ENCODE assay signal across 8 cellular contexts in the genomic region with DNA sequence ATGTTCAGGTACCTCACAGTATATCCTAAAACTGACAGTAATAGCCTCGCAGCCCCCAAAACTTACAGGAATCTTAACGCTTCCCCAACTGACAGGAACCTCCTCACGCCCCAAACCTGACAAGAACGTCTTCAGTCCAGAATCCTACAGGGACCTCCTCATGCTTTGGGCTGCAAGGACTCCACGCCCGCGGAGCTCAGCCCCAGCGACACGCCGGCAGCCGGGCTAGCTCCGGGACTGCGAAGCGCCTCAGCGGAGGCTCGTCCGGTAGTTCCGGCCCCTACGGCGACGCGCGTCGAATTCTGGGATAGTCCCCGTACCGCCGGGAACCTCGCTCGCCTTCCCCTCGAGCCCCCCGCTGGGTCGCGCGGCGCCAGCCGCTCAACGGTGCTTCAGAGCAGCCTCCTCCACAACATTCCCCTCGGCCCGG. TPM values are rescaled to one million over a fixed set of nuclear protein-coding genes. Genes with fewer than 3 reads are reported as not detected.
A peak's percentile ranks its signal among the peaks of the same experiment; 100 is the strongest.
DNase-seq lines count a peak whose midpoint lies in the region; ATAC-seq, FAIRE-seq and TF ChIP-seq lines count a peak whose summit lies in the region.

No MANE protein-coding gene starts in this region.

- peaks cover 13% of the 10 kb centered on the region for H3K79me2 ChIP-seq in K562 (ENCODE audit: control insufficient read depth, insufficient read depth, low read length)

- H4K20me1 ChIP-seq in K562 (replicated peaks; ENCODE audit: control insufficient read depth, insufficient read depth, low read length): no peaks in the 10 kb centered on the region

- peak overlapping the region; percentile 97 for H3K9ac ChIP-seq in K562 (ENCODE audit: insufficient read depth in 1 of 2, low read depth in 2 of 2, low read length in 2 of 2)

- WGBS in K562 (ENCODE audit: insufficient coverage, low coverage, missing lambda C conversion rate): 0% methylated on average over 27 of the region's 39 CpGs
- WGBS in spleen, 5 donors: 0 to 63% (median 6%) methylated on average over 3 to 39 of the region's 39 CpGs

- H3K27ac ChIP-seq in K562 (ENCODE audit: extremely low read depth, low read depth, low read length) (peak overlapping the region; percentile 93), spleen (peak overlapping the region; percentile 84 to 98 (median 95))

- TF ChIP-seq EP300 in K562 (IDR thresholded peaks at IDR 0.05; ENCODE audit: low read length): no peak

- H3K4me2 ChIP-seq in K562 (ENCODE audit: insufficient read depth, low read length): peak overlapping the region; percentile 94

- H3K4me3 ChIP-seq in AG04449 (ENCODE audit: low read depth, low read length) (peak overlapping the region; percentile 69), K562 (peak overlapping the region; percentile 81), spleen (peak overlapping the region; percentile 52 to 76 (median 56))

- H3K36me3 ChIP-seq in K562 (ENCODE audit: control insufficient read depth, insufficient read depth, low read length) (peaks cover 22% of the 10 kb centered on the region; the same call in 1 of the 3 replicates), spleen (peaks cover 0 to 33% (median 12%) of the 10 kb centered on the region in 6 donors)

- ATAC-seq in GM18498 (IDR thresholded peaks at IDR 0.05; ENCODE audit: unreplicated experiment) (peak; percentile 22), HG02970 (IDR thresholded peaks at IDR 0.05; ENCODE audit: low FRiP score, unreplicated experiment) (peak; percentile 32), K562 (peak; percentile 56), GM18858 (IDR thresholded peaks at IDR 0.05; ENCODE audit: unreplicated experiment) (no peak)

- H3K4me1 ChIP-seq in K562 (replicated peaks in 1 of 2; ENCODE audit: control insufficient read depth in 2 of 2, insufficient read depth in 2 of 2, low read length in 2 of 2) (peaks cover 0 to 10% of the 10 kb centered on the region in 2 experiments; a peak in 3 of 5 replicates), spleen (peaks cover 0 to 23% (median 9%) of the 10 kb centered on the region in 6 donors)

- no peaks in the 10 kb centered on the region for H3K27me3 ChIP-seq in K562 (ENCODE audit: control insufficient read depth in 2 of 2, insufficient read depth in 2 of 2, low read length in 2 of 2)
- H3K27me3 ChIP-seq in spleen (replicated peaks in 1 of 7): no peaks in the 10 kb centered on the region

- TF ChIP-seq POLR2A in K562 (conservative IDR thresholded peaks at IDR 0.05) (no peak), spleen (IDR thresholded peaks at IDR 0.05) (no peak)

- POLR2A ChIA-PET in AG04449 (lab: Yijun Ruan, JAX) (interaction anchor here (1.2 to 1.5 kb wide), 2 partner anchors 29 to 34 kb away, joined by 3 read pairs; no protein-coding TSS in a partner anchor), K562 (lab: Yijun Ruan, JAX) (interaction anchor here (0.7 to 1.3 kb wide), 3 partner anchors 12 to 753 kb away, joined by 3 to 5 read pairs (median 3); no protein-coding TSS in a partner anchor)

- no peak for TF ChIP-seq RAD21 in K562 (CRISPR knock-in tag; conservative IDR thresholded peaks at IDR 0.05 in 1 of 2, IDR thresholded peaks at IDR 0.05 in 1 of 2)

- peak overlapping the region; percentile 96 for H2AFZ ChIP-seq in K562 (ENCODE audit: low read depth, low read length)

- no peak for DNase-seq in AG04449 (ENCODE audit: low read depth, low spot score)
- peak; percentile 40 for DNase-seq in RPMI8226
- peak; percentile 33 to 54 (median 47) for DNase-seq in K562 (ENCODE audit: extremely low read depth in 1 of 4, low spot score in 3 of 4)
- peak; percentile 36 for DNase-seq in iPS-NIHi11 (ENCODE audit: low spot score)
- peak; percentile 91 for DNase-seq in spleen

- TF ChIP-seq CTCF in AG04449 (IDR thresholded peaks at IDR 0.05; ENCODE audit: insufficient read depth, low read length, missing control alignments) (no peak), K562 (IDR thresholded peaks at IDR 0.05 in 2 of 3, conservative IDR thresholded peaks at IDR 0.05 in 1 of 3; ENCODE audit: insufficient read depth in 2 of 3, low read depth in 1 of 3, low read length in 3 of 3) (no peak), spleen (IDR thresholded peaks at IDR 0.05 in 8 of 11, conservative IDR thresholded peaks at IDR 0.05 in 3 of 11) (no peak)

- intact Hi-C loops in K562 (cut with micrococcal nuclease) (loop anchor here (10.0 kb wide), 2 partner anchors 359 to 591 kb away; partner anchors contain the start of gene HUWE1), spleen (cut with DNase I; ENCODE audit: low total_unique reads) (loop anchor here (10.0 kb wide), 2 partner anchors 141 to 491 kb away; partner anchors contain the start of genes FAM120C and GNL3L)

- no peak for FAIRE-seq in K562 (lab: Jason Lieb, UNC)

- no peaks in the 10 kb centered on the region for H3K9me3 ChIP-seq in K562 (replicated peaks; ENCODE audit: control insufficient read depth, insufficient read depth, low read depth, low read length)
- H3K9me3 ChIP-seq in spleen: no peaks in the 10 kb centered on the region

- in situ Hi-C loops in K562 (cut with MboI): no loop called here

- BruUV-seq in K562 (replicated peaks; lab: Mats Ljungman, UMichigan): no TSS peak

- CTCF ChIA-PET in AG04449 (lab: Yijun Ruan, JAX) (interaction anchor here (0.8 to 1.6 kb wide), 4 partner anchors 11 to 396 kb away, joined by 3 to 4 read pairs (median 4); partner anchors contain the start of gene TSR2), K562 (lab: Yijun Ruan, JAX; ENCODE audit: low intra/inter-chr PET ratio) (no interaction called here)

- no peaks in the 10 kb centered on the region for H3K9me1 ChIP-seq in K562 (ENCODE audit: control insufficient read depth, insufficient read depth, low read length)

TF ChIP-seq in K562, 482 proteins besides CTCF, POLR2A, EP300 and RAD21 (continues in another document):
- TF ChIP-seq KDM5B (IDR thresholded peaks at IDR 0.05; ENCODE audit: insufficient replicate concordance, low read depth, low read length) (peak; percentile 33), ZNF644 (tag; IDR thresholded peaks at IDR 0.05; ENCODE audit: low read depth) (0 out of 2 replicates have a peak, but pooled peaks have one; percentile 19), SNAPC5 (CRISPR knock-in tag; IDR thresholded peaks at IDR 0.05) (no peak), SAP30 (IDR thresholded peaks at IDR 0.05; ENCODE audit: borderline replicate concordance, insufficient read depth, low read depth, low read length, poor library complexity, severe bottlenecking) (peak; percentile 54), ZNF232 (CRISPR knock-in tag; IDR thresholded peaks at IDR 0.05) (0 out of 2 replicates have a peak, but pooled peaks have one; percentile 81), RBBP5 (IDR thresholded peaks at IDR 0.05; ENCODE audit: borderline replicate concordance, insufficient read depth, low read length, poor library complexity, severe bottlenecking) (peak; percentile 52), HDAC1 (IDR thresholded peaks at IDR 0.05) (0 out of 4 replicates have a peak, but pooled peaks of 1 of the 2 experiments have one; percentile 52), TAF1 (IDR thresholded peaks at IDR 0.05; ENCODE audit: control insufficient read depth, extremely low read depth, insufficient read depth, low read length, severe bottlenecking) (peak; percentile 9), ZZZ3 (IDR thresholded peaks at IDR 0.05) (no peak), CHD1 (IDR thresholded peaks at IDR 0.05; ENCODE audit: low read length) (peak; percentile 95)
- TF ChIP-seq, protein P1, sequence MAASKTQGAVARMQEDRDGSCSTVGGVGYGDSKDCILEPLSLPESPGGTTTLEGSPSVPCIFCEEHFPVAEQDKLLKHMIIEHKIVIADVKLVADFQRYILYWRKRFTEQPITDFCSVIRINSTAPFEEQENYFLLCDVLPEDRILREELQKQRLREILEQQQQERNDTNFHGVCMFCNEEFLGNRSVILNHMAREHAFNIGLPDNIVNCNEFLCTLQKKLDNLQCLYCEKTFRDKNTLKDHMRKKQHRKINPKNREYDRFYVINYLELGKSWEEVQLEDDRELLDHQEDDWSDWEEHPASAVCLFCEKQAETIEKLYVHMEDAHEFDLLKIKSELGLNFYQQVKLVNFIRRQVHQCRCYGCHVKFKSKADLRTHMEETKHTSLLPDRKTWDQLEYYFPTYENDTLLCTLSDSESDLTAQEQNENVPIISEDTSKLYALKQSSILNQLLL (CRISPR knock-in tag; IDR thresholded peaks at IDR 0.05; ENCODE audit: borderline replicate concordance): no peak
- TF ChIP-seq, protein P2, sequence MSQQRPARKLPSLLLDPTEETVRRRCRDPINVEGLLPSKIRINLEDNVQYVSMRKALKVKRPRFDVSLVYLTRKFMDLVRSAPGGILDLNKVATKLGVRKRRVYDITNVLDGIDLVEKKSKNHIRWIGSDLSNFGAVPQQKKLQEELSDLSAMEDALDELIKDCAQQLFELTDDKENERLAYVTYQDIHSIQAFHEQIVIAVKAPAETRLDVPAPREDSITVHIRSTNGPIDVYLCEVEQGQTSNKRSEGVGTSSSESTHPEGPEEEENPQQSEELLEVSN (IDR thresholded peaks at IDR 0.05; ENCODE audit: borderline replicate concordance in 1 of 2, extremely low read depth in 1 of 2, insufficient read depth in 1 of 2, insufficient read length in 1 of 2, low read depth in 1 of 2, low read length in 1 of 2, poor library complexity in 1 of 2, severe bottlenecking in 1 of 2): peak in 1 of 2 experiments; percentile 33

RNA-seq across cellular contexts. Expression of gene PHF8, which starts 0.6 kb away (rescaled TPM):
- 113 and 120 TPM in 2 replicates for total RNA-seq in K562 (2011; cell fraction: chromatin; rRNA removed; ENCODE audit: low replicate concordance)
- total RNA-seq in K562 (2011; cell fraction: nucleolus; rRNA removed): 54.2 and 56.8 TPM in 2 replicates
- total RNA-seq in K562 (2011; cell fraction: nucleoplasm; rRNA removed): 59.9 and 65.1 TPM in 2 replicates
- total RNA-seq in K562 (2014; rRNA removed) (12.2 and 14.5 TPM in 2 replicates), K562 (2014; rRNA removed; fragmentation: Illumina TruSeq; extraction: Trizol) (7.9 and 8.0 TPM in 2 replicates), K562 (2015; rRNA removed; fragmentation: Illumina TruSeq; extraction: Trizol) (9.0 and 9.7 TPM in 2 replicates), K562 (2021) (25.5 and 25.7 TPM in 2 replicates), spleen (10 to 100 TPM; 28.5 to 53.5 (median 40.0) TPM)
- polyA plus RNA-seq in K562 (2011; rRNA removed) (12.1 and 16.8 TPM in 2 replicates), K562 (2014; fragmentation: Illumina TruSeq; extraction: Trizol) (18.8 and 19.4 TPM in 2 replicates), K562 (2014; fragmentation: Nextera tagmentation; extraction: Ambion mirVana) (1 to 10 TPM; 2.5 to 2.9 TPM), K562 (2014; rRNA removed) (11.4 and 12.5 TPM in 2 replicates), spleen (10 to 100 TPM in 1 of 3 donors, 1 to 10 TPM in 2; 4.8 to 10.2 (median 5.6) TPM)
- polyA plus RNA-seq in K562 (2011; cell fraction: cytosol; rRNA removed): 13.9 and 15.6 TPM in 2 replicates
- 64.6 and 65.8 TPM in 2 replicates for polyA plus RNA-seq in K562 (2011; cell fraction: nucleus; rRNA removed)
- 13.3 and 20.2 TPM in 2 replicates for polyA plus RNA-seq in K562 (2012)
- 25.2 and 29.7 TPM in 2 replicates for polyA minus RNA-seq in K562 (2011; rRNA and poly(A)+ RNA removed)
- 22.7 and 29.1 TPM in 2 replicates for polyA minus RNA-seq in K562 (2011; cell fraction: cytosol; rRNA and poly(A)+ RNA removed)
- polyA minus RNA-seq in K562 (2011; cell fraction: nucleus; rRNA and poly(A)+ RNA removed): 24.2 and 35.7 TPM in 2 replicates
